In genomic region chr6:119197271-119197670, GRCh38 we compare ENCODE assay signal across 20 cellular contexts.
A peak's percentile ranks its signal among the peaks of the same experiment; 100 is the strongest.
DNase-seq lines count a peak whose midpoint lies in the region; ATAC-seq, FAIRE-seq and TF ChIP-seq lines count a peak whose summit lies in the region.
"Had no signal": no experiment of that assay in that cellular context is flagged by ENCODE, and none has a peak within 500 bp of the region (broad histone marks: within the 10 kb centered on the region; RNA-seq: fewer than 3 reads in every experiment).

No MANE protein-coding gene starts in this region.

- H2AK5ac ChIP-seq in mesendoderm (ENCODE audit: low read length), result no peak overlapping the region

- H3K36me3 Mint-ChIP-seq in GM23338 (ENCODE audit: low read depth), result no peaks in the 10 kb centered on the region

- H4K20me1 ChIP-seq in BLaER1 (no peaks in the 10 kb centered on the region), GM23338 (replicated peaks; ENCODE audit: insufficient read depth) (no peaks in the 10 kb centered on the region; the same call in 1 of the 2 replicates), K562 (replicated peaks; ENCODE audit: control insufficient read depth, insufficient read depth, low read length) (no peaks in the 10 kb centered on the region), OCI-LY7 (ENCODE audit: insufficient read depth, low read length) (no peaks in the 10 kb centered on the region)

- no peak overlapping the region for H3K4me3 Mint-ChIP-seq in GM23338
- H3K4me3 Mint-ChIP-seq: H9 had no signal

- no peaks in the 10 kb centered on the region for H3K36me3 ChIP-seq in BLaER1
- no peaks in the 10 kb centered on the region for H3K36me3 ChIP-seq in GM23338 (ENCODE audit: insufficient read depth)
- H3K36me3 ChIP-seq in K562 (ENCODE audit: control insufficient read depth, insufficient read depth, low read length), result peaks cover 89% of the 10 kb centered on the region
- peaks cover 1% of the 10 kb centered on the region for H3K36me3 ChIP-seq in mesendoderm (ENCODE audit: control insufficient read depth, insufficient read depth, low read length)
- H3K36me3 ChIP-seq in OCI-LY7 (ENCODE audit: insufficient read depth, low read length), result peaks cover 96% of the 10 kb centered on the region

- WGBS in K562 (ENCODE audit: insufficient coverage, low coverage, missing lambda C conversion rate), result 96% methylated on average over 5 of the region's 5 CpGs
- WGBS in mesendoderm (ENCODE audit: extremely low coverage, insufficient coverage, low lambda C conversion rate), result no CpG with 5 or more reads among the region's 5 CpGs

- H3K4me2 ChIP-seq in BLaER1, result peak overlapping the region; percentile 41; the same call in 1 of the 2 replicates
- H3K4me2 ChIP-seq in GM23338, result no peak overlapping the region
- H3K4me2 ChIP-seq in K562 (ENCODE audit: insufficient read depth, low read length), result no peak overlapping the region
- no peak overlapping the region for H3K4me2 ChIP-seq in mesendoderm (ENCODE audit: low read length)
- no peak overlapping the region for H3K4me2 ChIP-seq in OCI-LY7 (ENCODE audit: low read length)
- H3K4me2 ChIP-seq: PC-9 had no signal

- no peak overlapping the region for H4K8ac ChIP-seq in mesendoderm (ENCODE audit: low read depth, low read length)

- in situ Hi-C loops in K562 (cut with MboI), result no loop called here

- no peaks in the 10 kb centered on the region for H3K79me1 ChIP-seq in mesendoderm (ENCODE audit: low read length)

- H3K9me3 Mint-ChIP-seq in GM23338, result no peaks in the 10 kb centered on the region
- H3K9me3 Mint-ChIP-seq: H9, IgD-negative memory B cell had no signal

- no peaks in the 10 kb centered on the region for H3K9me2 ChIP-seq in GM23338 (ENCODE audit: insufficient read depth)
- no peaks in the 10 kb centered on the region for H3K9me2 ChIP-seq in OCI-LY7 (ENCODE audit: insufficient read depth, low read length)

- DNase-seq in GM23338 (ENCODE audit: low spot score) (no peak), K562 (ENCODE audit: extremely low read depth in 1 of 4, low spot score in 3 of 4) (no peak), mesendoderm (no peak), OCI-LY7 (ENCODE audit: low spot score) (no peak), EL (no peak), D341Med (ENCODE audit: low spot score) (no peak)
- DNase-seq: C1 segment of cervical spinal cord, DMS79, H9, Kasumi-1, MM.1S, NCI-H1092 treated with DMSO at 0.1 percent for 48 hours, NCI-H1694, NCI-H2081 treated with DMSO at 0.1 percent for 48 hours, NCI-H510A treated with DMSO at 0.1 percent for 48 hours, PC-9 had no signal

- no peaks in the 10 kb centered on the region for H3K27me3 ChIP-seq in BLaER1
- H3K27me3 ChIP-seq in GM23338 (ENCODE audit: insufficient read depth), result no peaks in the 10 kb centered on the region
- no peaks in the 10 kb centered on the region for H3K27me3 ChIP-seq in K562 (ENCODE audit: control insufficient read depth in 2 of 2, insufficient read depth in 2 of 2, low read length in 2 of 2)
- no peaks in the 10 kb centered on the region for H3K27me3 ChIP-seq in mesendoderm (ENCODE audit: insufficient read depth, low read length, poor library complexity)

- no peak; the same call in 1 of the 2 replicates for TF ChIP-seq POLR2A in K562 (conservative IDR thresholded peaks at IDR 0.05)

- H3K27ac Mint-ChIP-seq in GM23338, result peak overlapping the region; percentile 3; the same call in 1 of the 2 replicates

- ATAC-seq in GM23338 (no peak), K562 (no peak)

- H2AFZ ChIP-seq in GM23338, result no peak overlapping the region
- H2AFZ ChIP-seq in K562 (ENCODE audit: low read depth, low read length), result no peak overlapping the region
- no peak overlapping the region for H2AFZ ChIP-seq in OCI-LY7 (ENCODE audit: low read length)
- H2AFZ ChIP-seq: PC-9 had no signal

- BruUV-seq in K562 (replicated peaks; lab: Mats Ljungman, UMichigan) (no TSS peak), OCI-LY7 (replicated peaks; lab: Mats Ljungman, UMichigan) (no TSS peak)

- no peak overlapping the region for H3K9ac ChIP-seq in BLaER1
- no peak overlapping the region for H3K9ac ChIP-seq in K562 (ENCODE audit: insufficient read depth in 1 of 2, low read depth in 2 of 2, low read length in 2 of 2)
- no peak overlapping the region for H3K9ac ChIP-seq in mesendoderm (ENCODE audit: low read length)

- POLR2A ChIA-PET in K562 (lab: Yijun Ruan, JAX), result interaction anchor here (0.6 to 1.8 kb wide), 4 partner anchors 11 to 339 kb away, joined by 3 to 6 read pairs (median 4); no protein-coding TSS in a partner anchor
- POLR2A ChIA-PET in OCI-LY7 (lab: Charles Lee), result interaction anchor here (0.6 to 1.1 kb wide), 3 partner anchors 16 to 1720 kb away, joined by 3 to 4 read pairs (median 4); no protein-coding TSS in a partner anchor

- intact Hi-C loops in K562 (cut with micrococcal nuclease) (no loop called here), OCI-LY7 (cut with micrococcal nuclease; ENCODE audit: unreplicated experiment) (no loop called here)

- H3K4me1 ChIP-seq in BLaER1, result peaks cover 19% of the 10 kb centered on the region
- no peaks in the 10 kb centered on the region for H3K4me1 ChIP-seq in GM23338 (ENCODE audit: insufficient read depth)
- H3K4me1 ChIP-seq in K562 (replicated peaks in 1 of 2; ENCODE audit: control insufficient read depth in 2 of 2, insufficient read depth in 2 of 2, low read length in 2 of 2), result no peaks in the 10 kb centered on the region
- no peaks in the 10 kb centered on the region for H3K4me1 ChIP-seq in mesendoderm (ENCODE audit: control insufficient read depth, low read depth, low read length)
- H3K4me1 ChIP-seq in OCI-LY7 (ENCODE audit: insufficient read depth, low read length, poor library complexity, severe bottlenecking), result no peaks in the 10 kb centered on the region

- H3K9me1 ChIP-seq in K562 (ENCODE audit: control insufficient read depth, insufficient read depth, low read length), result no peaks in the 10 kb centered on the region

- H4K5ac ChIP-seq in mesendoderm (ENCODE audit: low read length), result no peak overlapping the region

- H3K4me3 ChIP-seq in BLaER1 (no peak overlapping the region), GM23338 (no peak overlapping the region), K562 (no peak overlapping the region), mesendoderm (ENCODE audit: low read length) (no peak overlapping the region), OCI-LY7 (ENCODE audit: low read depth, low read length, poor library complexity, severe bottlenecking) (no peak overlapping the region)
- H3K4me3 ChIP-seq: PC-9 had no signal

- no peak for TF ChIP-seq EP300 in K562 (IDR thresholded peaks at IDR 0.05; ENCODE audit: low read length)

- no peaks in the 10 kb centered on the region for H3K9me3 ChIP-seq in BLaER1
- no peaks in the 10 kb centered on the region for H3K9me3 ChIP-seq in K562 (replicated peaks; ENCODE audit: control insufficient read depth, insufficient read depth, low read depth, low read length)
- H3K9me3 ChIP-seq in OCI-LY7 (ENCODE audit: low read length), result no peaks in the 10 kb centered on the region

- 0 out of 3 replicates have a peak, but pooled peaks cover 2% of the 10 kb centered on the region for H3K4me1 Mint-ChIP-seq in GM23338
- H3K4me1 Mint-ChIP-seq: H9, IgD-negative memory B cell had no signal

- FAIRE-seq in K562 (lab: Jason Lieb, UNC), result no peak
- FAIRE-seq: HTR-8/SVneo had no signal

- H3K79me2 ChIP-seq in GM23338 (replicated peaks; ENCODE audit: insufficient read depth), result no peaks in the 10 kb centered on the region
- H3K79me2 ChIP-seq in K562 (ENCODE audit: control insufficient read depth, insufficient read depth, low read length), result peaks cover 8% of the 10 kb centered on the region; the same call in 1 of the 3 replicates
- no peaks in the 10 kb centered on the region for H3K79me2 ChIP-seq in mesendoderm (ENCODE audit: control insufficient read depth, insufficient read depth, low read length)
- peaks cover 4% of the 10 kb centered on the region; the same call in 1 of the 2 replicates for H3K79me2 ChIP-seq in OCI-LY7 (ENCODE audit: insufficient read depth, low read depth, low read length)

- TF ChIP-seq RAD21 in K562 (CRISPR knock-in tag; conservative IDR thresholded peaks at IDR 0.05 in 1 of 2, IDR thresholded peaks at IDR 0.05 in 1 of 2), result no peak

- H3K23ac ChIP-seq in mesendoderm (ENCODE audit: low read length), result no peak overlapping the region

- no peaks in the 10 kb centered on the region for H3F3A ChIP-seq in GM23338 (replicated peaks; ENCODE audit: low read depth)

- TF ChIP-seq CTCF in GM23338 (conservative IDR thresholded peaks at IDR 0.05; ENCODE audit: low read depth in 2 of 2) (no peak), K562 (IDR thresholded peaks at IDR 0.05 in 2 of 3, conservative IDR thresholded peaks at IDR 0.05 in 1 of 3; ENCODE audit: insufficient read depth in 2 of 3, low read depth in 1 of 3, low read length in 3 of 3) (no peak), OCI-LY7 (conservative IDR thresholded peaks at IDR 0.05; ENCODE audit: low read length) (no peak)

- no peak overlapping the region for H2BK15ac ChIP-seq in mesendoderm (replicated peaks; ENCODE audit: low read depth)

- no peaks in the 10 kb centered on the region for H3K27me3 Mint-ChIP-seq in GM23338 (ENCODE audit: insufficient read depth, low read depth, poor library complexity)
- H3K27me3 Mint-ChIP-seq: IgD-negative memory B cell had no signal

- CTCF ChIA-PET in K562 (lab: Yijun Ruan, JAX; ENCODE audit: low intra/inter-chr PET ratio) (no interaction called here), OCI-LY7 (lab: Charles Lee; ENCODE audit: unreplicated experiment) (no interaction called here)

- H3K56ac ChIP-seq in mesendoderm (ENCODE audit: low read length), result no peak overlapping the region

- no peak overlapping the region for H2BK5ac ChIP-seq in mesendoderm (ENCODE audit: low read length)

- no peak overlapping the region for H3K4ac ChIP-seq in mesendoderm (ENCODE audit: low read depth, low read length)

- no peak overlapping the region for H2BK120ac ChIP-seq in mesendoderm (ENCODE audit: low read depth, low read length)

- no peak overlapping the region for H3K27ac ChIP-seq in BLaER1
- no peak overlapping the region for H3K27ac ChIP-seq in GM23338 (ENCODE audit: low read depth)
- H3K27ac ChIP-seq in K562 (ENCODE audit: extremely low read depth, low read depth, low read length), result no peak overlapping the region
- H3K27ac ChIP-seq in mesendoderm (ENCODE audit: low read depth, low read length), result no peak overlapping the region
- H3K27ac ChIP-seq in OCI-LY7 (ENCODE audit: low read depth, low read length, poor library complexity, severe bottlenecking), result no peak overlapping the region
- H3K27ac ChIP-seq: HL-60, PC-9 had no signal

- peak overlapping the region; percentile 11 for H3K18ac ChIP-seq in mesendoderm (ENCODE audit: low read length)

TF ChIP-seq in GM23338, 12 proteins besides CTCF, POLR2A, EP300 and RAD21 (continues in another document):
- TF ChIP-seq ZNF331 (CRISPR knock-in tag; IDR thresholded peaks at IDR 0.05; ENCODE audit: low read depth), result no peak
- no peak for TF ChIP-seq POLR2AphosphoS5 (IDR thresholded peaks at IDR 0.05; ENCODE audit: low read depth)
- no peak for TF ChIP-seq JUNB (IDR thresholded peaks at IDR 0.05; ENCODE audit: unreplicated experiment)
- no peak for TF ChIP-seq NANOG (IDR thresholded peaks at IDR 0.05; ENCODE audit: borderline replicate concordance)

TF ChIP-seq in K562, 482 proteins besides CTCF, POLR2A, EP300 and RAD21 (continues in another document):
- TF ChIP-seq SUPT5H (IDR thresholded peaks at IDR 0.05), result 0 out of 2 replicates have a peak, but pooled peaks have one; percentile 26
- no peak for TF ChIP-seq TEAD1 (CRISPR knock-in tag; IDR thresholded peaks at IDR 0.05)
- no peak for TF ChIP-seq BCL6 (CRISPR knock-in tag; IDR thresholded peaks at IDR 0.05)
